ENCODE assay signal across 29 cellular contexts in the genomic region with DNA sequence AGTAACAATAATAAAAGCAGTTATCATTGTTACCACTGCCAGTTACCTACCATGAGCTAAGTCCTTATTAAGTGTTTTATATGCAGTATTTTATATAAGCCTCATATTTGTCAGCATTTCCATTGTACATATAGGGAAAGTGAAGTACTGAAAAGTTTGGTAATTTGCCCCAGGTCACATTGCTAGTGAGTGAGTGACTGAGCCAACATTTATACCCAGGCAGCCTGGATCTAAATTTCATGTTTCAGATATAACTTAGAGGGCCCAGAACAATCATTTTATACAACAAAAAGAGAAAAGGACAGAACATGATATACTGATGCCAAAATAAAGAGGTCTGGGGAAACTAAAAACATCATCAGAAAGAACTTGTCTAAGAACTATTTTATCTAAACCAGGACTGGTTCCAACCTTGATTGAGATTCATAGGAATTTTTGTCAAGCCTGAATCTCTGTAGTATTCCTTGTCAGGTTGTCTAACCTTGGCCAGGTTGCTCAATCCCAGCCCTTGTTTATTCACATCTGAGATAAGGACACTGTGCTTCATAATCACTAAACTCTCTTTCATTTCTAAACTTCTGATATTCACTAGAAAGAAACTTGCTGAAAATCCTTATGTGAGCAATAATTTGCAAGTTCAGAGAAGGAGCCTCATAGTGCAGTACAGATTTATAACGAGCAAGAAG.
"Had no signal": no experiment of that assay in that cellular context is flagged by ENCODE, and none has a peak within 500 bp of the region (broad histone marks: within the 10 kb centered on the region; RNA-seq: fewer than 3 reads in every experiment).

No MANE protein-coding gene starts in this region.

- H3K4me3 ChIP-seq: cardiac muscle cell, coronary artery, dorsolateral prefrontal cortex, gastroesophageal sphincter, lower lobe of right lung, smooth muscle cell, stomach, thyroid gland, upper lobe of left lung, vagina had no signal

- ATAC-seq: activated naive CD8-positive, alpha-beta T cell treated with anti-CD3 and anti-CD28 coated beads, Interleukin-2, amount 50 U/mL, for 24 hours; activated T-cell treated with anti-CD3 and anti-CD28 coated beads, Interleukin-2, amount 50 U/mL, for 4 hours; activated T-helper 17 cell treated with anti-CD3 and anti-CD28 coated beads, Interleukin-2, amount 50 U/mL, for 72 hours; effector memory CD8-positive, alpha-beta T cell; gastroesophageal sphincter; lower lobe of right lung; sciatic nerve; stimulated activated naive B cell treated with anti-CD40 and anti-IgM and Interleukin-4, amounts not matched to agents 10 μg/mL and 1 μg/mL and 100 μg/mL, for 72 hours had no signal

- H3K4me2 ChIP-seq: smooth muscle cell had no signal

- H3K4me1 ChIP-seq: gastroesophageal sphincter, lower lobe of right lung, stomach, upper lobe of left lung, vagina had no signal

- H3K36me3 ChIP-seq: cardiac muscle cell, gastroesophageal sphincter, lower lobe of right lung, stomach, thyroid gland, upper lobe of left lung, vagina, WERI-Rb-1 had no signal

- H3K27me3 ChIP-seq: cardiac muscle cell, dorsolateral prefrontal cortex, gastroesophageal sphincter, stomach, thyroid gland, upper lobe of left lung, vagina had no signal

- DNase-seq: activated CD4-positive, alpha-beta memory T cell treated with anti-CD3 and anti-CD28 coated beads, Interleukin-2, amount 10 ng/mL, durations not matched to agents 7 days and 5 days; activated CD4-positive, alpha-beta T cell treated with anti-CD3 and anti-CD28 coated beads for 1 hour; activated CD4-positive, alpha-beta T cell treated with anti-CD3 and anti-CD28 coated beads, Interleukin-2, amount 10 ng/mL, durations not matched to agents 7 days and 5 days; activated naive CD8-positive, alpha-beta T cell treated with anti-CD3 and anti-CD28 coated beads, Interleukin-2, amount 50 U/mL, for 24 hours; activated T-cell treated with anti-CD3 and anti-CD28 coated beads, Interleukin-2, amount 50 U/mL, for 4 hours; aorta; cerebellar nuclear complex; dorsolateral prefrontal cortex; effector memory CD8-positive, alpha-beta T cell; hypothalamus; immature natural killer cell; kidney; lower lobe of right lung; mesendoderm; stimulated activated CD4-positive, alpha-beta T cell treated with anti-CD3 and anti-CD28 coated beads, Interleukin-1b, Interleukin-23, amount 100 ng/mL, for 48 hours; stimulated activated naive B cell treated with anti-CD40 and anti-IgM and Interleukin-4, amounts not matched to agents 10 μg/mL and 1 μg/mL and 100 μg/mL, for 72 hours; stomach; SW 1271; T-helper 9 cell; upper lobe of left lung; WERI-Rb-1 had no signal

- H3K9me3 ChIP-seq: gastroesophageal sphincter, lower lobe of right lung, stomach, thyroid gland, upper lobe of left lung, vagina had no signal

- H3K27ac ChIP-seq: cardiac muscle cell, coronary artery, gastroesophageal sphincter, lower lobe of right lung, stomach, upper lobe of left lung, vagina, WERI-Rb-1 had no signal
